ENCODE assay signal across 29 cellular contexts in the genomic region with DNA sequence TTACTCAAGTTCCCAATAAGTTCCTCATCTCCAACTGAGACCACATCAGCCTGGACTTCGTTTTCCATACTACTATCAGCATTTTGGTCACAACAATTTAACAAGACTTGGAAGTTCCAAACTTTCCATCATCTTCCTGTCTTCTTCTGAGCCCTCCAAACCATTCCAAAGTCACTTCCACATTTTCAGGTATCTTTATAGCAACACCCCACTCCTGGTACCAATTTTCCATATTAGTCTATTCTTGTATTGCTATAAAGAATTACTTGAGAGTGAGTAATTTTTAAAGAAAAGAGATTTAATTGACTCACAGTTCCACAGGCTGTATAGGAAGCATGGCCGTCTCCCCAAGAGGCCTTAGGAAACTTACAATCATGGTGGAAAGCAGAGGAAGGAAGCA.
"Had no signal": no experiment of that assay in that cellular context is flagged by ENCODE, and none has a peak within 500 bp of the region (broad histone marks: within the 10 kb centered on the region; RNA-seq: fewer than 3 reads in every experiment).

No MANE protein-coding gene starts in this region.

- H3K4me1 ChIP-seq: ascending aorta had no signal

- H3K27me3 ChIP-seq: ascending aorta, cardiac muscle cell had no signal

- DNase-seq: activated B cell treated with CpG ODN at 0.5 μM for 24 hours; activated CD4-positive, alpha-beta memory T cell treated with anti-CD3 and anti-CD28 coated beads, Interleukin-2, amount 10 ng/mL, durations not matched to agents 7 days and 5 days; activated CD4-positive, alpha-beta T cell treated with anti-CD3 and anti-CD28 coated beads for 4 hours; activated CD4-positive, alpha-beta T cell treated with anti-CD3 and anti-CD28 coated beads, Interleukin-2, amount 10 ng/mL, durations not matched to agents 24 days and 14 days; activated CD4-positive, alpha-beta T cell treated with anti-CD3 and anti-CD28 coated beads, Interleukin-2, amount 50 U/mL, for 48 hours; activated CD4-positive, CD25-positive, alpha-beta regulatory T cell treated with anti-CD3 and anti-CD28 coated beads, Interleukin-2, amount 50 U/mL, for 72 hours; activated CD8-positive, alpha-beta memory T cell treated with anti-CD3 and anti-CD28 coated beads for 24 hours; activated CD8-positive, alpha-beta memory T cell treated with anti-CD3 and anti-CD28 coated beads, Interleukin-2, amount 10 ng/mL, durations not matched to agents 7 days and 5 days; activated CD8-positive, alpha-beta memory T cell treated with anti-CD3 and anti-CD28 coated beads, Interleukin-2, amount 50 U/mL, for 48 hours; activated CD8-positive, alpha-beta T cell treated with anti-CD3 and anti-CD28 coated beads, Interleukin-2, amount 10 ng/mL, durations not matched to agents 7 days and 5 days; activated effector memory CD4-positive, alpha-beta T cell treated with Interleukin-2 at 50 U/mL for 16 hours; activated gamma-delta T cell; activated naive CD4-positive, alpha-beta T cell treated with anti-CD3 and anti-CD28 coated beads, Interleukin-2, amount 10 ng/mL, durations not matched to agents 7 days and 5 days; activated naive CD4-positive, alpha-beta T cell treated with Interleukin-2 at 50 U/mL for 16 hours; activated naive CD8-positive, alpha-beta T cell treated with anti-CD3 and anti-CD28 coated beads, Interleukin-2, amount 10 ng/mL, durations not matched to agents 7 days and 5 days; activated naive CD8-positive, alpha-beta T cell treated with anti-CD3 and anti-CD28 coated beads, Interleukin-2, amount 50 U/mL, for 24 hours; activated T-cell treated with anti-CD3 and anti-CD28 coated beads, Interleukin-2, amount 50 U/mL, for 4 hours; amygdala; anterior cingulate cortex; caudate nucleus; cerebellar nuclear complex; T-helper 1 cell; T-helper 2 cell; T-helper 9 cell had no signal

- H3K27ac ChIP-seq: ascending aorta, cardiac muscle cell, VCaP had no signal

- ATAC-seq: activated CD8-positive, alpha-beta memory T cell treated with anti-CD3 and anti-CD28 coated beads, Interleukin-2, amount 10 ng/mL, durations not matched to agents 7 days and 5 days; activated CD8-positive, alpha-beta T cell treated with anti-CD3 and anti-CD28 coated beads, Interleukin-2, amount 10 ng/mL, durations not matched to agents 7 days and 5 days; activated naive CD8-positive, alpha-beta T cell treated with anti-CD3 and anti-CD28 coated beads, Interleukin-2, amount 50 U/mL, for 24 hours; activated T-cell treated with anti-CD3 and anti-CD28 coated beads, Interleukin-2, amount 50 U/mL, for 4 hours had no signal

- H3K36me3 ChIP-seq: ascending aorta, cardiac muscle cell had no signal

- FAIRE-seq: bronchial epithelial cell, TTC549 had no signal

- H3K4me3 ChIP-seq: ascending aorta, cardiac muscle cell had no signal
